Comparison of ENCODE assay signal across 8 cellular contexts in the genomic region with DNA sequence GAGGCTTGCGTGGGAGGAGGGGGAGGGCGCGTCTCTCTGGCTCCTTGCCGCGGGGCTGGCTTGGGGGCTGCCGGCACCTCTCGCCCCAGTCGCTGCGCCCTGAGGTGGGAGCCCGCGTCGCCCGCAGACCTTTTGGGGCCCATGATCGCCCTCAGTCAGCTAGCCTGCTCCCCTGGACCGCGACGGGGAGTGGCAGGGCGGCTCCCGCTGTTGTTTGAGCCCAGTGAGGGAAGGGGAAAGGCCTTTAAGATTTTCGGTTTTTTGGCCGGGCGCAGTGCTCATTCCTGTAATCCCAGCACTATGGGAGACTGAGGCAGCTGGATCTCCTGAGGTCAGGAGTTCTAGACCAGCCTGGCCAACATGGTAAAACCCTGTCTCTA.
DNase-seq lines count a peak whose midpoint lies in the region; ATAC-seq and TF ChIP-seq lines count a peak whose summit lies in the region.
"Not testable (repeated sequence)": the region's sequence is repeated elsewhere in the genome, so short reads cannot be mapped to it uniquely, and the experiment has no call there.

No MANE protein-coding gene starts in this region.

- H3K4me3 ChIP-seq in ACC112 (ENCODE audit: low read depth, low read length): peak overlapping the region; percentile 62
- H3K4me3 ChIP-seq in NT2/D1 (ENCODE audit: insufficient read length, low read depth): peak overlapping the region; percentile 11
- H3K4me3 ChIP-seq in choroid plexus epithelial cell (ENCODE audit: low read depth, low read length): peak overlapping the region; percentile 51
- not testable (repeated sequence) for H3K4me3 ChIP-seq in lower leg skin (ENCODE audit: low read depth, poor library complexity, severe bottlenecking)
- peak overlapping the region; percentile 22 to 41 (median 40) for H3K4me3 ChIP-seq in sigmoid colon
- peak overlapping the region; percentile 70 for H3K4me3 ChIP-seq in thoracic aorta

- intact Hi-C loops in cardiac septum (cut with DNase I); lower leg skin (cut with DNase I; ENCODE audit: low total_unique reads); sigmoid colon (cut with DNase I): not testable (repeated sequence)

- not testable (repeated sequence) for DNase-seq in NT2/D1 (ENCODE audit: low read depth, low spot score); choroid plexus epithelial cell (ENCODE audit: low read depth); thoracic aorta (ENCODE audit: low spot score)
- peak; percentile 56 for DNase-seq in activated CD8-positive, alpha-beta memory T cell treated with anti-CD3 and anti-CD28 coated beads, Interleukin-2, amount 50 U/mL, for 48 hours
- peak; percentile 12 for DNase-seq in cardiac septum (ENCODE audit: low spot score)
- DNase-seq in lower leg skin (ENCODE audit: low spot score in 2 of 2): peak; percentile 13 to 86
- peak; percentile 60 for DNase-seq in sigmoid colon

- TF ChIP-seq EP300 in sigmoid colon (IDR thresholded peaks at IDR 0.05): not testable (repeated sequence)

- H3K9me3 ChIP-seq in NT2/D1 (ENCODE audit: insufficient read depth, low read length); sigmoid colon; thoracic aorta: not testable (repeated sequence)

- not testable (repeated sequence) for H3K27me3 ChIP-seq in ACC112 (ENCODE audit: insufficient read depth, low read length); NT2/D1 (ENCODE audit: insufficient read depth, insufficient read length); sigmoid colon; thoracic aorta (replicated peaks; ENCODE audit: insufficient read depth)

- not testable (repeated sequence) for H3K79me2 ChIP-seq in ACC112 (ENCODE audit: control insufficient read depth, insufficient read depth, low read length, unreplicated experiment)

- not testable (repeated sequence) for H3K9ac ChIP-seq in NT2/D1 (ENCODE audit: insufficient read length, low read depth)

- not testable (repeated sequence) for TF ChIP-seq CTCF in choroid plexus epithelial cell (conservative IDR thresholded peaks at IDR 0.05; ENCODE audit: low read depth, low read length); lower leg skin (IDR thresholded peaks at IDR 0.05); sigmoid colon (IDR thresholded peaks at IDR 0.05); thoracic aorta (IDR thresholded peaks at IDR 0.05)

- not testable (repeated sequence) for H3K27ac ChIP-seq in ACC112 (ENCODE audit: low read depth, low read length)
- H3K27ac ChIP-seq in sigmoid colon (peak overlapping the region in 3 of 4 donors; percentile 75 to 77 (median 76)), thoracic aorta (peak overlapping the region in 1 of 2 donors; percentile 70)

- H3K4me1 ChIP-seq in ACC112 (ENCODE audit: control insufficient read depth, insufficient read depth, low read length, unreplicated experiment); NT2/D1 (ENCODE audit: insufficient read depth, insufficient read length); sigmoid colon; thoracic aorta (ENCODE audit: control insufficient read depth in 1 of 2, low read depth in 2 of 2): not testable (repeated sequence)

- H3K36me3 ChIP-seq in ACC112 (ENCODE audit: insufficient read depth, low read length); NT2/D1 (ENCODE audit: insufficient read depth, insufficient read length, low read length); sigmoid colon; thoracic aorta: not testable (repeated sequence)

- not testable (repeated sequence) for H2AFZ ChIP-seq in ACC112 (ENCODE audit: low read length, unreplicated experiment)

- WGBS in lower leg skin, 2 donors: no CpG with 5 or more reads among the region's 22 CpGs
- WGBS in sigmoid colon, 2 donors: 1 to 4% methylated on average over 11 to 13 of the region's 22 CpGs

- not testable (repeated sequence) for ATAC-seq in thoracic aorta (ENCODE audit: insufficient number of reproducible peaks, low FRiP score, low read depth)

- not testable (repeated sequence) for TF ChIP-seq POLR2A in lower leg skin (IDR thresholded peaks at IDR 0.05); sigmoid colon (IDR thresholded peaks at IDR 0.05)
